10 cellular contexts compared by ENCODE assay signal in the genomic region with DNA sequence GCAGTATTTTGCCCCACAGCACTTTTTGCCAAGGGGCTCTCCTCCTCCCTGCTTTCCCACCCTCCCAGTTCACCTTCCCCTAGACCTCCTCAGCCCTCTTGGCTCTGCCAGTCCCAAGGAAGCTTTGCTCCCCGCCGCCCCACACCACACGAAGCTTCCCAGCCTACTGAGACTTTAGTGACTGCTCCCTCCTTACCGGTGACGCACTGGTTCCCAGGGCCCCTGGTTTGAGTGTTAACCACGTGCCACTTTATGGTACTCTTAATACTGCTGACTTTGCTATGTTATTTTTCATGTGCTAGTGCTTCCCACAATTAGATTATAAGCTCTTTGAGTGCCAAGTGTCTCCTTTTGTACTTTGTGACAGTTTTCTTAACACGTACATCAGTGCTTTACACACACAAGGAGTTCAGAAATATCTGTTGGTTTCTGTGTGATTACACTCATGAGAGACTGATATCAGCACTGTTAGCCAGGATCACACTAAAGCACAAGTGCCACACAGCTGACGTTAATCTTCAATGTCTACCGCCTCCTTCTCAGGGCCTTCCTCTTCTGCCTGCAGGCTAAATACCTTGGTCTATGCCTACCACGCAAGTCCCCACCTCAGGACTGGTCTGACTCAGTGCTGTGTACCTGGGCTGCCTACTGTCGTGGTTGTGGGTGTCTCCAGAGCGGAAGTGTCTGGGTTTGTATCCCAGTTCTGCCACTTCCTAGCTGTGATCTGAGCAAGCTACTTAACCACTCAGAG.
DNase-seq lines count a peak whose midpoint lies in the region; ATAC-seq and TF ChIP-seq lines count a peak whose summit lies in the region.
"Had no signal": no experiment of that assay in that cellular context is flagged by ENCODE, and none has a peak within 500 bp of the region (broad histone marks: within the 10 kb centered on the region; RNA-seq: fewer than 3 reads in every experiment).

No MANE protein-coding gene starts in this region.

- H3K4me2 ChIP-seq in SK-N-SH = 0 out of 2 replicates have a peak overlapping the region, but pooled peaks have one; percentile 24

- CTCF ChIA-PET in SK-N-SH (lab: Yijun Ruan, JAX) = interaction anchor here (0.8 to 14.5 kb wide), 6 partner anchors 10 to 381 kb away, joined by 3 to 591 read pairs (median 38); no protein-coding TSS in a partner anchor
- CTCF ChIA-PET in activated CD4-positive, alpha-beta T cell treated with anti-CD3 and anti-CD28 coated beads, Interleukin-2, amount 10 ng/mL, durations not matched to agents 7 days and 5 days (lab: Charles Lee) = interaction anchor here (0.6 to 6.3 kb wide), 5 partner anchors 10 to 199 kb away, joined by 3 to 72 read pairs (median 3); a partner anchor contains a TSS

- no peaks in the 10 kb centered on the region for H3K9me3 Mint-ChIP-seq in activated CD4-positive, alpha-beta T cell treated with anti-CD3 and anti-CD28 coated beads, Interleukin-2, amount 10 ng/mL, durations not matched to agents 7 days and 5 days
- H3K9me3 Mint-ChIP-seq in stimulated activated memory B cell treated with anti-CD40 and anti-IgM and Interleukin-4, amounts not matched to agents 10 μg/mL and 1 μg/mL and 100 μg/mL, for 72 hours = no peaks in the 10 kb centered on the region

- ATAC-seq in SK-N-SH treated with all-trans-retinoic acid at 6 μM for 48 hours (no peak), GM19397 (IDR thresholded peaks at IDR 0.05; ENCODE audit: unreplicated experiment) (no peak)
- ATAC-seq in stimulated activated memory B cell treated with anti-CD40 and anti-IgM and Interleukin-4, amounts not matched to agents 10 μg/mL and 1 μg/mL and 100 μg/mL, for 72 hours = peak; percentile 86
- ATAC-seq: left ventricle myocardium superior had no signal

- TF ChIP-seq CTCF in SK-N-SH (IDR thresholded peaks at IDR 0.05) = no peak

- no peak overlapping the region for H3K4me3 ChIP-seq in SK-N-SH (ENCODE audit: low read depth in 2 of 2, low read length in 1 of 2)
- H3K4me3 ChIP-seq: coronary artery had no signal

- H3K4me1 ChIP-seq in SK-N-SH (ENCODE audit: control insufficient read depth in 1 of 2, insufficient read depth in 2 of 2, low read depth in 1 of 2, low read length in 1 of 2) = peaks cover 26 to 38% of the 10 kb centered on the region in 2 experiments

- no peaks in the 10 kb centered on the region for H3K36me3 ChIP-seq in SK-N-SH (replicated peaks in 1 of 2; ENCODE audit: control insufficient read depth in 1 of 2, insufficient read depth in 2 of 2, low read length in 1 of 2)

- no peaks in the 10 kb centered on the region for H3K79me2 ChIP-seq in SK-N-SH (ENCODE audit: insufficient read depth)

- H3K27ac Mint-ChIP-seq in activated CD4-positive, alpha-beta T cell treated with anti-CD3 and anti-CD28 coated beads, Interleukin-2, amount 10 ng/mL, durations not matched to agents 7 days and 5 days = peak overlapping the region; percentile 19
- H3K27ac Mint-ChIP-seq in stimulated activated memory B cell treated with anti-CD40 and anti-IgM and Interleukin-4, amounts not matched to agents 10 μg/mL and 1 μg/mL and 100 μg/mL, for 72 hours = peak overlapping the region; percentile 69

- no peak for DNase-seq in SK-N-SH
- peak; percentile 51 for DNase-seq in activated CD4-positive, alpha-beta T cell treated with anti-CD3 and anti-CD28 coated beads, Interleukin-2, amount 10 ng/mL, durations not matched to agents 7 days and 5 days
- DNase-seq in epithelial cell of prostate (ENCODE audit: low read depth, low spot score) = peak; percentile 60
- no peak for DNase-seq in NCI-H2107 (lab: John Stamatoyannopoulos, UW)
- no peak for DNase-seq in DMS53 treated with DMSO at 0.1 percent for 48 hours (lab: John Stamatoyannopoulos, UW; ENCODE audit: unreplicated experiment)
- DNase-seq: left ventricle myocardium superior had no signal

- H3K9me2 ChIP-seq in SK-N-SH = no peaks in the 10 kb centered on the region

- H4K20me1 ChIP-seq in SK-N-SH (ENCODE audit: insufficient read depth) = no peaks in the 10 kb centered on the region

- peaks cover 22% of the 10 kb centered on the region for H3K4me1 Mint-ChIP-seq in activated CD4-positive, alpha-beta T cell treated with anti-CD3 and anti-CD28 coated beads, Interleukin-2, amount 10 ng/mL, durations not matched to agents 7 days and 5 days
- H3K4me1 Mint-ChIP-seq in stimulated activated memory B cell treated with anti-CD40 and anti-IgM and Interleukin-4, amounts not matched to agents 10 μg/mL and 1 μg/mL and 100 μg/mL, for 72 hours = peaks cover 22% of the 10 kb centered on the region

- POLR2A ChIA-PET in SK-N-SH (lab: Yijun Ruan, JAX) = interaction anchor here (0.6 to 2.0 kb wide), 4 partner anchors 9 to 61 kb away, joined by 3 to 6 read pairs (median 4); a partner anchor contains a TSS
- POLR2A ChIA-PET in activated CD4-positive, alpha-beta T cell treated with anti-CD3 and anti-CD28 coated beads, Interleukin-2, amount 10 ng/mL, durations not matched to agents 7 days and 5 days (lab: Charles Lee) = interaction anchor here (1.3 kb wide), 1 partner anchor 28 kb away, joined by 3 read pairs; no protein-coding TSS in a partner anchor

- no peaks in the 10 kb centered on the region for H3K27me3 Mint-ChIP-seq in activated CD4-positive, alpha-beta T cell treated with anti-CD3 and anti-CD28 coated beads, Interleukin-2, amount 10 ng/mL, durations not matched to agents 7 days and 5 days
- no peaks in the 10 kb centered on the region for H3K27me3 Mint-ChIP-seq in stimulated activated memory B cell treated with anti-CD40 and anti-IgM and Interleukin-4, amounts not matched to agents 10 μg/mL and 1 μg/mL and 100 μg/mL, for 72 hours

- H3K4me3 Mint-ChIP-seq in activated CD4-positive, alpha-beta T cell treated with anti-CD3 and anti-CD28 coated beads, Interleukin-2, amount 10 ng/mL, durations not matched to agents 7 days and 5 days = no peak overlapping the region
- no peak overlapping the region for H3K4me3 Mint-ChIP-seq in stimulated activated memory B cell treated with anti-CD40 and anti-IgM and Interleukin-4, amounts not matched to agents 10 μg/mL and 1 μg/mL and 100 μg/mL, for 72 hours

- no peaks in the 10 kb centered on the region for H3K27me3 ChIP-seq in SK-N-SH (ENCODE audit: insufficient read depth)

- TF ChIP-seq RAD21 in SK-N-SH (IDR thresholded peaks at IDR 0.05; ENCODE audit: low read length) = no peak

- H3K9ac ChIP-seq in SK-N-SH = no peak overlapping the region

- no peaks in the 10 kb centered on the region for H3K9me3 ChIP-seq in SK-N-SH

- TF ChIP-seq EP300 in SK-N-SH (IDR thresholded peaks at IDR 0.05; ENCODE audit: borderline replicate concordance in 1 of 2, low read depth in 1 of 2, low read length in 1 of 2) = no peak

- H3F3A ChIP-seq in SK-N-SH (replicated peaks; ENCODE audit: insufficient read depth) = peaks cover 15% of the 10 kb centered on the region

- no peak overlapping the region for H2AFZ ChIP-seq in SK-N-SH (ENCODE audit: low read depth)

- H3K36me3 Mint-ChIP-seq in activated CD4-positive, alpha-beta T cell treated with anti-CD3 and anti-CD28 coated beads, Interleukin-2, amount 10 ng/mL, durations not matched to agents 7 days and 5 days (ENCODE audit: low read depth) = no peaks in the 10 kb centered on the region
- no peaks in the 10 kb centered on the region for H3K36me3 Mint-ChIP-seq in stimulated activated memory B cell treated with anti-CD40 and anti-IgM and Interleukin-4, amounts not matched to agents 10 μg/mL and 1 μg/mL and 100 μg/mL, for 72 hours

- 90% methylated on average over 11 of the region's 12 CpGs for WGBS in SK-N-SH (ENCODE audit: low lambda C conversion rate)

- H3K27ac ChIP-seq in SK-N-SH (ENCODE audit: low read depth in 2 of 2, low read length in 1 of 2) (peak overlapping the region; percentile 66 to 95; a peak in 3 of 4 replicates), epithelial cell of prostate (peak overlapping the region; percentile 19)

TF ChIP-seq in SK-N-SH, 30 proteins besides CTCF, POLR2A, EP300 and RAD21 (continues in another document):
- TF ChIP-seq TCF12 (IDR thresholded peaks at IDR 0.05) = no peak

TF ChIP-seq in SK-N-SH treated with all-trans-retinoic acid at 6 μM for 48 hours, 23 proteins besides CTCF, POLR2A, EP300 and RAD21 (continues in another document):
- TF ChIP-seq, protein P1, sequence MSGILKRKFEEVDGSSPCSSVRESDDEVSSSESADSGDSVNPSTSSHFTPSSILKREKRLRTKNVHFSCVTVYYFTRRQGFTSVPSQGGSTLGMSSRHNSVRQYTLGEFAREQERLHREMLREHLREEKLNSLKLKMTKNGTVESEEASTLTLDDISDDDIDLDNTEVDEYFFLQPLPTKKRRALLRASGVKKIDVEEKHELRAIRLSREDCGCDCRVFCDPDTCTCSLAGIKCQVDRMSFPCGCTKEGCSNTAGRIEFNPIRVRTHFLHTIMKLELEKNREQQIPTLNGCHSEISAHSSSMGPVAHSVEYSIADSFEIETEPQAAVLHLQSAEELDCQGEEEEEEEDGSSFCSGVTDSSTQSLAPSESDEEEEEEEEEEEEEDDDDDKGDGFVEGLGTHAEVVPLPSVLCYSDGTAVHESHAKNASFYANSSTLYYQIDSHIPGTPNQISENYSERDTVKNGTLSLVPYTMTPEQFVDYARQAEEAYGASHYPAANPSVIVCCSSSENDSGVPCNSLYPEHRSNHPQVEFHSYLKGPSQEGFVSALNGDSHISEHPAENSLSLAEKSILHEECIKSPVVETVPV (CRISPR knock-in tag; IDR thresholded peaks at IDR 0.05) = no peak
- TF ChIP-seq ZC3H10 (CRISPR knock-in tag; IDR thresholded peaks at IDR 0.05) = no peak
- TF ChIP-seq, protein P2, sequence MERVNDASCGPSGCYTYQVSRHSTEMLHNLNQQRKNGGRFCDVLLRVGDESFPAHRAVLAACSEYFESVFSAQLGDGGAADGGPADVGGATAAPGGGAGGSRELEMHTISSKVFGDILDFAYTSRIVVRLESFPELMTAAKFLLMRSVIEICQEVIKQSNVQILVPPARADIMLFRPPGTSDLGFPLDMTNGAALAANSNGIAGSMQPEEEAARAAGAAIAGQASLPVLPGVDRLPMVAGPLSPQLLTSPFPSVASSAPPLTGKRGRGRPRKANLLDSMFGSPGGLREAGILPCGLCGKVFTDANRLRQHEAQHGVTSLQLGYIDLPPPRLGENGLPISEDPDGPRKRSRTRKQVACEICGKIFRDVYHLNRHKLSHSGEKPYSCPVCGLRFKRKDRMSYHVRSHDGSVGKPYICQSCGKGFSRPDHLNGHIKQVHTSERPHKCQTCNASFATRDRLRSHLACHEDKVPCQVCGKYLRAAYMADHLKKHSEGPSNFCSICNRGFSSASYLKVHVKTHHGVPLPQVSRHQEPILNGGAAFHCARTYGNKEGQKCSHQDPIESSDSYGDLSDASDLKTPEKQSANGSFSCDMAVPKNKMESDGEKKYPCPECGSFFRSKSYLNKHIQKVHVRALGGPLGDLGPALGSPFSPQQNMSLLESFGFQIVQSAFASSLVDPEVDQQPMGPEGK (CRISPR knock-in tag; IDR thresholded peaks at IDR 0.05; ENCODE audit: borderline replicate concordance) = no peak

Comparison
In these comparisons a context has a peak if more than half of its experiments do, and no peak if none do; other contexts are left out.
1. DNase-seq: peak in activated CD4-positive, alpha-beta T cell treated with anti-CD3 and anti-CD28 coated beads, Interleukin-2, amount 10 ng/mL, durations not matched to agents 7 days and 5 days (single experiment) and epithelial cell of prostate (single experiment); none in SK-N-SH (single experiment), NCI-H2107 (single experiment) and DMS53 treated with DMSO at 0.1 percent for 48 hours (single experiment).